Comparison of ENCODE assay signal across 1 cellular context in genomic region chr9:127450831-127451680, GRCh38.
TF ChIP-seq lines count a peak whose summit lies in the region.

Gene LRSAM1, plus strand, starts transcription at chr9:127451510. Its CDS starts 3,018 bp downstream, at chr9:127454528.
Gene RPL12, minus strand, starts transcription at chr9:127451406. Its CDS starts 89 bp downstream, at chr9:127451317.

TF ChIP-seq in HepG2, 621 proteins besides CTCF, POLR2A, EP300 and RAD21 (continued from another document and continues in another):
- TF ChIP-seq ZBTB37 (CRISPR knock-in tag; IDR thresholded peaks at IDR 0.05) = no peak
- peak; percentile 18 for TF ChIP-seq SKI (IDR thresholded peaks at IDR 0.05; ENCODE audit: partially characterized antibody)
- TF ChIP-seq KMT2B (CRISPR knock-in tag; IDR thresholded peaks at IDR 0.05) = peak; percentile 77
- peak; percentile 21; the same call in 1 of the 2 replicates for TF ChIP-seq ZNF280B (CRISPR knock-in tag; IDR thresholded peaks at IDR 0.05; ENCODE audit: borderline replicate concordance)
- TF ChIP-seq RBM22 (optimal IDR thresholded peaks at IDR 0.05; ENCODE audit: low read length) = peak; percentile 40
- TF ChIP-seq ZFP1 (CRISPR knock-in tag; IDR thresholded peaks at IDR 0.05) = peak; percentile 53; the same call in 1 of the 2 replicates
- 0 out of 2 replicates have a peak, but pooled peaks have one; percentile 40 for TF ChIP-seq ZNF546 (CRISPR knock-in tag; conservative IDR thresholded peaks at IDR 0.05)
- no peak for TF ChIP-seq MTA3 (CRISPR knock-in tag; IDR thresholded peaks at IDR 0.05)
- TF ChIP-seq ZFAT (CRISPR knock-in tag; conservative IDR thresholded peaks at IDR 0.05) = no peak
- no peak; the same call in 1 of the 2 replicates for TF ChIP-seq ZNF234 (CRISPR knock-in tag; conservative IDR thresholded peaks at IDR 0.05)
- TF ChIP-seq EEA1 (CRISPR knock-in tag; IDR thresholded peaks at IDR 0.05; ENCODE audit: borderline replicate concordance) = peak; percentile 52; the same call in 1 of the 2 replicates
- peak; percentile 99 for TF ChIP-seq RBFOX2 (IDR thresholded peaks at IDR 0.05; ENCODE audit: low read depth, low read length)
- TF ChIP-seq SMAD3 (CRISPR knock-in tag; IDR thresholded peaks at IDR 0.05) = peak; percentile 84; the same call in 1 of the 2 replicates
- no peak; the same call in 1 of the 2 replicates for TF ChIP-seq DNMT1 (CRISPR knock-in tag; IDR thresholded peaks at IDR 0.05)
- TF ChIP-seq NCOA2 (CRISPR knock-in tag; IDR thresholded peaks at IDR 0.05) = peak; percentile 58; the same call in 1 of the 2 replicates
- TF ChIP-seq MZF1 (CRISPR knock-in tag; IDR thresholded peaks at IDR 0.05; ENCODE audit: borderline replicate concordance) = no peak
- TF ChIP-seq CHCHD3 (CRISPR knock-in tag; IDR thresholded peaks at IDR 0.05) = 0 out of 2 replicates have a peak, but pooled peaks have one; percentile 21
- no peak for TF ChIP-seq ZBTB4 (CRISPR knock-in tag; IDR thresholded peaks at IDR 0.05; ENCODE audit: borderline replicate concordance)
- TF ChIP-seq SALL1 (CRISPR knock-in tag; IDR thresholded peaks at IDR 0.05) = peak; percentile 87
- no peak; the same call in 1 of the 2 replicates for TF ChIP-seq ZNF253 (CRISPR knock-in tag; IDR thresholded peaks at IDR 0.05; ENCODE audit: borderline replicate concordance)
- TF ChIP-seq PBX2 (CRISPR knock-in tag; IDR thresholded peaks at IDR 0.05) = no peak
- TF ChIP-seq ZUFSP (CRISPR knock-in tag; IDR thresholded peaks at IDR 0.05; ENCODE audit: borderline replicate concordance) = no peak
- no peak for TF ChIP-seq MIER2 (CRISPR knock-in tag; IDR thresholded peaks at IDR 0.05)
- TF ChIP-seq YEATS2 (CRISPR knock-in tag; IDR thresholded peaks at IDR 0.05; ENCODE audit: borderline replicate concordance) = peak; percentile 100
- TF ChIP-seq ZNF30 (CRISPR knock-in tag; IDR thresholded peaks at IDR 0.05) = no peak
- peak; percentile 88 for TF ChIP-seq ZNF563 (CRISPR knock-in tag; IDR thresholded peaks at IDR 0.05)
- peak; percentile 91 for TF ChIP-seq ZNF160 (CRISPR knock-in tag; IDR thresholded peaks at IDR 0.05)
- TF ChIP-seq KLF9 (CRISPR knock-in tag; IDR thresholded peaks at IDR 0.05; ENCODE audit: low read depth) = no peak
- no peak for TF ChIP-seq NFE2L2 (IDR thresholded peaks at IDR 0.05; ENCODE audit: low read length)
- TF ChIP-seq ZNF121 (CRISPR knock-in tag; IDR thresholded peaks at IDR 0.05) = no peak
- TF ChIP-seq HIVEP1 (CRISPR knock-in tag; IDR thresholded peaks at IDR 0.05) = peak; percentile 36; the same call in 1 of the 2 replicates
- peak; percentile 91; the same call in 1 of the 2 replicates for TF ChIP-seq BRCA1 (CRISPR knock-in tag; IDR thresholded peaks at IDR 0.05)
- TF ChIP-seq TRAFD1 (CRISPR knock-in tag; IDR thresholded peaks at IDR 0.05; ENCODE audit: borderline replicate concordance) = no peak
- TF ChIP-seq ZSCAN20 (CRISPR knock-in tag; IDR thresholded peaks at IDR 0.05; ENCODE audit: borderline replicate concordance) = no peak
- TF ChIP-seq ZNF34 (CRISPR knock-in tag; IDR thresholded peaks at IDR 0.05; ENCODE audit: borderline replicate concordance) = peak; percentile 99
- peak; percentile 96 for TF ChIP-seq GABPB1 (CRISPR knock-in tag; IDR thresholded peaks at IDR 0.05)
- TF ChIP-seq IRX3 (CRISPR knock-in tag; IDR thresholded peaks at IDR 0.05; ENCODE audit: borderline replicate concordance, low read depth) = no peak
- TF ChIP-seq GMEB1 (CRISPR knock-in tag; IDR thresholded peaks at IDR 0.05; ENCODE audit: borderline replicate concordance) = peak; percentile 75
- peak; percentile 97 for TF ChIP-seq ZNF556 (CRISPR knock-in tag; IDR thresholded peaks at IDR 0.05; ENCODE audit: borderline replicate concordance)
- TF ChIP-seq ZNF225 (CRISPR knock-in tag; IDR thresholded peaks at IDR 0.05) = peak; percentile 65; the same call in 1 of the 2 replicates
- TF ChIP-seq TEAD2 (CRISPR knock-in tag; IDR thresholded peaks at IDR 0.05) = peak; percentile 80; the same call in 1 of the 2 replicates
- peak; percentile 77 for TF ChIP-seq AFF4 (CRISPR knock-in tag; IDR thresholded peaks at IDR 0.05)
- no peak for TF ChIP-seq NCOR1 (IDR thresholded peaks at IDR 0.05; ENCODE audit: borderline replicate concordance, low read length)
- peak; percentile 78; the same call in 1 of the 2 replicates for TF ChIP-seq THAP9 (CRISPR knock-in tag; IDR thresholded peaks at IDR 0.05; ENCODE audit: borderline replicate concordance)
- no peak for TF ChIP-seq HHEX (CRISPR knock-in tag; IDR thresholded peaks at IDR 0.05)
